ENCODE assay signal across 8 cellular contexts in the genomic region with DNA sequence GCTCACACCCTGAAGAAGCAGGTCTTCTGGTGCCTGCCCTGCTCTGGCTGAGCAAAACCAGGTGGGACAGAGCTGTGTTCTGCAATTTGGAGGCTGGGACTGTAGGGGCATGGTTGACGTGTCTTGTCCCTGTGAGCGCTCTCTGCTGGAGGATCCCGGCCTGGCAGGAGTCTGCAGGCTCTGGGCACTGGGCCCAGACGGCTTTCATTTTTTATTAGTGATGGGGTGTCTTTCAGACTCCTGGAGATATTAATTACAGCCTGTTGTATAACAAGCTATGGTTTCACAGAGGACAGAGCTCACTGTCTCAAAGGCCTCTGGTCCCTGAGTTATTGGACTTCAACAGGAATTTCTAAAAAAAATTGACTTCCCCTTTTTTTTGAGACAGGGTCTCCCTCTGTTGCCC. TPM values are rescaled to one million over a fixed set of nuclear protein-coding genes. Genes with fewer than 3 reads are reported as not detected.
A peak's percentile ranks its signal among the peaks of the same experiment; 100 is the strongest.
DNase-seq lines count a peak whose midpoint lies in the region; ATAC-seq and TF ChIP-seq lines count a peak whose summit lies in the region.

No MANE protein-coding gene starts in this region.

- no peaks in the 10 kb centered on the region for H3K36me3 Mint-ChIP-seq in activated CD4-positive, alpha-beta memory T cell treated with anti-CD3 and anti-CD28 coated beads, Interleukin-2, amount 10 ng/mL, durations not matched to agents 7 days and 5 days (ENCODE audit: low read depth)
- no peaks in the 10 kb centered on the region for H3K36me3 Mint-ChIP-seq in nephron (ENCODE audit: low read depth)

- POLR2A ChIA-PET in activated CD4-positive, alpha-beta memory T cell treated with anti-CD3 and anti-CD28 coated beads, Interleukin-2, amount 10 ng/mL, durations not matched to agents 7 days and 5 days (lab: Charles Lee), result interaction anchor here (0.8 kb wide), 1 partner anchor 77 kb away, joined by 3 read pairs; no protein-coding TSS in a partner anchor

- DNase-seq in NCI-H748 (lab: John Stamatoyannopoulos, UW; ENCODE audit: unreplicated experiment), result peak; percentile 31
- no peak for DNase-seq in NCI-H748 treated with DMSO at 0.1 percent for 48 hours (lab: John Stamatoyannopoulos, UW)
- DNase-seq in HFF-Myc (ENCODE audit: extremely low read depth, low read depth), result peak; percentile 31
- peak; percentile 33 for DNase-seq in NCI-H1694 (lab: John Stamatoyannopoulos, UW)
- peak; percentile 61 for DNase-seq in activated CD4-positive, alpha-beta memory T cell treated with anti-CD3 and anti-CD28 coated beads, Interleukin-2, amount 10 ng/mL, durations not matched to agents 7 days and 5 days
- peak; percentile 81 for DNase-seq in upper lobe of right lung

- CTCF ChIA-PET in activated CD4-positive, alpha-beta memory T cell treated with anti-CD3 and anti-CD28 coated beads, Interleukin-2, amount 10 ng/mL, durations not matched to agents 7 days and 5 days (lab: Charles Lee), result interaction anchor here (0.6 to 1.5 kb wide), 15 partner anchors 9 to 232 kb away, joined by 3 to 7 read pairs (median 4); no protein-coding TSS in a partner anchor

- no peak overlapping the region for H3K4me3 ChIP-seq in HFF-Myc (replicated peaks; ENCODE audit: low read depth, low read length)
- H3K4me3 ChIP-seq in upper lobe of right lung, result no peak overlapping the region

- H3K27me3 Mint-ChIP-seq in activated CD4-positive, alpha-beta memory T cell treated with anti-CD3 and anti-CD28 coated beads, Interleukin-2, amount 10 ng/mL, durations not matched to agents 7 days and 5 days, result peaks cover 7% of the 10 kb centered on the region
- H3K27me3 Mint-ChIP-seq in nephron (ENCODE audit: low read depth), result peaks cover 22% of the 10 kb centered on the region

- H3K4me1 ChIP-seq in upper lobe of right lung, result no peaks in the 10 kb centered on the region

- no peaks in the 10 kb centered on the region for H3K9me3 ChIP-seq in upper lobe of right lung

- H3K27ac ChIP-seq in upper lobe of right lung, result no peak overlapping the region

- intact Hi-C loops in upper lobe of right lung (cut with DNase I), result no loop called here

- H3K4me1 Mint-ChIP-seq in activated CD4-positive, alpha-beta memory T cell treated with anti-CD3 and anti-CD28 coated beads, Interleukin-2, amount 10 ng/mL, durations not matched to agents 7 days and 5 days, result no peaks in the 10 kb centered on the region
- no peaks in the 10 kb centered on the region for H3K4me1 Mint-ChIP-seq in nephron

- TF ChIP-seq CTCF in HFF-Myc (IDR thresholded peaks at IDR 0.05; ENCODE audit: low read depth, low read length, missing control alignments), result peak; percentile 78
- peak; percentile 52 to 64 (median 53) for TF ChIP-seq CTCF in nephron (IDR thresholded peaks at IDR 0.05; ENCODE audit: unreplicated experiment in 3 of 3)
- TF ChIP-seq CTCF in upper lobe of right lung (IDR thresholded peaks at IDR 0.05), result peak; percentile 56

- ATAC-seq in esophagus mucosa (peak; percentile 95), upper lobe of right lung (peak; percentile 90)

- H3K9me3 Mint-ChIP-seq in activated CD4-positive, alpha-beta memory T cell treated with anti-CD3 and anti-CD28 coated beads, Interleukin-2, amount 10 ng/mL, durations not matched to agents 7 days and 5 days, result no peaks in the 10 kb centered on the region
- H3K9me3 Mint-ChIP-seq in nephron, result peaks cover 3% of the 10 kb centered on the region

- no peak overlapping the region for H3K4me3 Mint-ChIP-seq in activated CD4-positive, alpha-beta memory T cell treated with anti-CD3 and anti-CD28 coated beads, Interleukin-2, amount 10 ng/mL, durations not matched to agents 7 days and 5 days
- no peak overlapping the region for H3K4me3 Mint-ChIP-seq in nephron

- no peaks in the 10 kb centered on the region for H3K27me3 ChIP-seq in upper lobe of right lung

- H3K27ac Mint-ChIP-seq in activated CD4-positive, alpha-beta memory T cell treated with anti-CD3 and anti-CD28 coated beads, Interleukin-2, amount 10 ng/mL, durations not matched to agents 7 days and 5 days, result no peak overlapping the region
- H3K27ac Mint-ChIP-seq in nephron, result no peak overlapping the region

- no peaks in the 10 kb centered on the region for H3K36me3 ChIP-seq in upper lobe of right lung

RNA-seq across cellular contexts. Expression of gene ZNF710, which starts 29.5 kb away (rescaled TPM):
- 10 to 100 TPM; 19.4 to 20.7 TPM for total RNA-seq in activated CD4-positive, alpha-beta memory T cell treated with anti-CD3 and anti-CD28 coated beads, Interleukin-2, amount 10 ng/mL, durations not matched to agents 7 days and 5 days
- total RNA-seq in esophagus mucosa (27.9 TPM), upper lobe of right lung (47.9 TPM)

RNA-seq across cellular contexts. Expression of gene ARPIN, which starts 58.8 kb away (rescaled TPM):
- not detected for total RNA-seq in activated CD4-positive, alpha-beta memory T cell treated with anti-CD3 and anti-CD28 coated beads, Interleukin-2, amount 10 ng/mL, durations not matched to agents 7 days and 5 days
- total RNA-seq in esophagus mucosa (17.5 TPM), upper lobe of right lung (30.5 TPM)

Comparison
In these comparisons a context has a peak if more than half of its experiments do, and no peak if none do; other contexts are left out.
1. RNA of gene ARPIN, which starts 58.8 kb away (total RNA-seq): 30.5 TPM in upper lobe of right lung (single experiment) and 17.5 TPM in esophagus mucosa (single experiment); not detected in activated CD4-positive, alpha-beta memory T cell treated with anti-CD3 and anti-CD28 coated beads, Interleukin-2, amount 10 ng/mL, durations not matched to agents 7 days and 5 days; every median in the first group is over 10 times any median in the second.
2. Peak in every context shown above with its lines, with median percentiles within 50 percentile points of each other: CTCF ChIP-seq.